21 cellular contexts compared by ENCODE assay signal in the genomic region with DNA sequence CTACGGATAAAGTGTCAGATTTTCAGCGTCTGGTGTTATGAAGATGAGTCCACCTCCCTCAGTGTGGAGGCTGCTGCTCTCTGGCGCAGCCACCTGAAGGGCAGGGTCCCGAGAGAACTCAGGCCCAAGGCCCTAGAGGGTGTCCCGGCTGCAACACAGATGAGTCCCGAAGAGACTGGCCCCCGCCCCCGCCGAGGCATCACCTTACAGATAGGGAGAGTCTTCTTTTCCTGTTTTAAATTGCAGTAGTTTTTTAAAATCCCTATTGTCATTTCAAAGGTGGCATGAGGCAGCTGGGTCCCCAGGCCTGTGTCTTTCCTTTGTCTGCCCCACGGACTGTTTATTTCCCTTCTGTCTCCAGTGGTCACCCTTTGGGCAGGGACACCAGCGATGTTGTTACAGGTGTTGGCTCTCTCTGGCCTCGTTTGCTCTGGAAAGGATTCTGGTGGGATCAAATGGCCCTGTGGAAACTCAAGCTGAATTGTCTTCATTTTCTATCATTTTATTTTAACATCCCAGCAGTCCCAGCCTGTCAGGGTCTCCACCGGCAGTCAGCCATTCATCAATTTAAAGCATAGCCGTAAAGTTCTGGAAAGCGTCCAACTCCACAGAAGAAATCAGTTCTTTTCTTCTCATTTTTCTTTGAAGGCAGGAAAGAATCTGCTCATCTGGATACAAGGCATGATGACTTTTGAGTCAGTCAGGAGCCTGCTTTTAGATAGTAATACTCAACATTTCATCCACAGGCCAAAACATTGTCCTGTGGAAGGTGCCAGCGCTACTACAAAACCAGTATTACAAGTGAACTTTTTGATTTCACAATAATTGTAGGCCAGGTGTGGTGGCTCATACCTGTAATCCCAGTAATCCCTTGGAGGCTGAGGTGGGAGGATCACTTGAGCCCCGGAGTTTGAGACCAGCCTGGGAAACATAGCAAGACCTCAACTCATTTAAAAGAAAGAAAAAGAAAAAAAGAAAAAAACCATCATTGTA.
DNase-seq lines count a peak whose midpoint lies in the region; ATAC-seq, FAIRE-seq and TF ChIP-seq lines count a peak whose summit lies in the region.
"Had no signal": no experiment of that assay in that cellular context is flagged by ENCODE, and none has a peak within 500 bp of the region (broad histone marks: within the 10 kb centered on the region; RNA-seq: fewer than 3 reads in every experiment).

No MANE protein-coding gene starts in this region.

- ATAC-seq in K562 (peak; percentile 61), HG03135 (IDR thresholded peaks at IDR 0.05; ENCODE audit: unreplicated experiment) (no peak)
- ATAC-seq: activated CD4-positive, alpha-beta T cell treated with anti-CD3 and anti-CD28 coated beads for 36 hours; sciatic nerve; stimulated activated memory B cell treated with anti-CD40 and anti-IgM and Interleukin-4, amounts not matched to agents 10 μg/mL and 1 μg/mL and 100 μg/mL, for 72 hours had no signal

- no peak overlapping the region for H3K4me2 ChIP-seq in K562 (ENCODE audit: insufficient read depth, low read length)

- H3K9me1 ChIP-seq in K562 (ENCODE audit: control insufficient read depth, insufficient read depth, low read length), result no peaks in the 10 kb centered on the region

- H3K4me1 ChIP-seq in K562 (replicated peaks in 1 of 2; ENCODE audit: control insufficient read depth in 2 of 2, insufficient read depth in 2 of 2, low read length in 2 of 2), result peaks cover 7 to 29% of the 10 kb centered on the region in 2 experiments
- H3K4me1 ChIP-seq: ascending aorta, testis had no signal

- peaks cover 2% of the 10 kb centered on the region for H3K9me3 Mint-ChIP-seq in progenitor cell of endocrine pancreas (ENCODE audit: low read depth)
- H3K9me3 Mint-ChIP-seq: activated naive CD4-positive, alpha-beta T cell treated with anti-CD3 and anti-CD28 coated beads, Interleukin-2, amount 50 U/mL, for 24 hours had no signal

- no peak overlapping the region for H3K4me3 Mint-ChIP-seq in progenitor cell of endocrine pancreas (ENCODE audit: low read depth)
- H3K4me3 Mint-ChIP-seq: activated CD4-positive, alpha-beta T cell treated with anti-CD3 and anti-CD28 coated beads for 36 hours; activated naive CD4-positive, alpha-beta T cell treated with anti-CD3 and anti-CD28 coated beads, Interleukin-2, amount 50 U/mL, for 24 hours; stimulated activated memory B cell treated with anti-CD40 and anti-IgM and Interleukin-4, amounts not matched to agents 10 μg/mL and 1 μg/mL and 100 μg/mL, for 72 hours had no signal

- no peaks in the 10 kb centered on the region for H3K36me3 ChIP-seq in K562 (ENCODE audit: control insufficient read depth, insufficient read depth, low read length)
- H3K36me3 ChIP-seq: ascending aorta, ovary had no signal

- FAIRE-seq in K562 (lab: Jason Lieb, UNC), result peak; percentile 32
- FAIRE-seq: D721Med had no signal

- H3K27me3 Mint-ChIP-seq in progenitor cell of endocrine pancreas, result no peaks in the 10 kb centered on the region

- no peaks in the 10 kb centered on the region for H3K79me2 ChIP-seq in K562 (ENCODE audit: control insufficient read depth, insufficient read depth, low read length)

- peaks cover 7% of the 10 kb centered on the region; the same call in 1 of the 2 replicates for H3K9me3 ChIP-seq in K562 (replicated peaks; ENCODE audit: control insufficient read depth, insufficient read depth, low read depth, low read length)
- H3K9me3 ChIP-seq: ascending aorta, ovary, testis had no signal

- peaks cover 2% of the 10 kb centered on the region for H3K36me3 Mint-ChIP-seq in progenitor cell of endocrine pancreas (ENCODE audit: insufficient read depth)

- BruUV-seq in K562 (replicated peaks; lab: Mats Ljungman, UMichigan), result no TSS peak

- no peak for TF ChIP-seq POLR2A in K562 (conservative IDR thresholded peaks at IDR 0.05)

- H4K20me1 ChIP-seq in K562 (replicated peaks; ENCODE audit: control insufficient read depth, insufficient read depth, low read length), result no peaks in the 10 kb centered on the region

- peak overlapping the region; percentile 78 for H3K27ac Mint-ChIP-seq in progenitor cell of endocrine pancreas
- H3K27ac Mint-ChIP-seq: activated CD4-positive, alpha-beta T cell treated with anti-CD3 and anti-CD28 coated beads for 36 hours; activated naive CD4-positive, alpha-beta T cell treated with anti-CD3 and anti-CD28 coated beads, Interleukin-2, amount 50 U/mL, for 24 hours; stimulated activated memory B cell treated with anti-CD40 and anti-IgM and Interleukin-4, amounts not matched to agents 10 μg/mL and 1 μg/mL and 100 μg/mL, for 72 hours had no signal

- POLR2A ChIA-PET in K562 (lab: Yijun Ruan, JAX), result interaction anchor here (0.6 to 0.7 kb wide), 2 partner anchors 9 to 93 kb away, joined by 3 to 4 read pairs; no protein-coding TSS in a partner anchor

- no peak for TF ChIP-seq CTCF in K562 (IDR thresholded peaks at IDR 0.05 in 2 of 3, conservative IDR thresholded peaks at IDR 0.05 in 1 of 3; ENCODE audit: insufficient read depth in 2 of 3, low read depth in 1 of 3, low read length in 3 of 3)
- TF ChIP-seq CTCF in progenitor cell of endocrine pancreas (IDR thresholded peaks at IDR 0.05; ENCODE audit: unreplicated experiment), result no peak

- intact Hi-C loops in K562 (cut with micrococcal nuclease), result no loop called here

- peak overlapping the region in 1 of 2 experiments; percentile 54; a peak in 1 of 4 replicates for H3K9ac ChIP-seq in K562 (ENCODE audit: insufficient read depth in 1 of 2, low read depth in 2 of 2, low read length in 2 of 2)

- peaks cover 6% of the 10 kb centered on the region for H3K4me1 Mint-ChIP-seq in progenitor cell of endocrine pancreas (ENCODE audit: low read depth)
- H3K4me1 Mint-ChIP-seq: activated CD4-positive, alpha-beta T cell treated with anti-CD3 and anti-CD28 coated beads for 36 hours; activated naive CD4-positive, alpha-beta T cell treated with anti-CD3 and anti-CD28 coated beads, Interleukin-2, amount 50 U/mL, for 24 hours; stimulated activated memory B cell treated with anti-CD40 and anti-IgM and Interleukin-4, amounts not matched to agents 10 μg/mL and 1 μg/mL and 100 μg/mL, for 72 hours had no signal

- in situ Hi-C loops in K562 (cut with MboI), result no loop called here

- no peak for TF ChIP-seq RAD21 in K562 (CRISPR knock-in tag; conservative IDR thresholded peaks at IDR 0.05 in 1 of 2, IDR thresholded peaks at IDR 0.05 in 1 of 2)

- H2AFZ ChIP-seq in K562 (ENCODE audit: low read depth, low read length), result peak overlapping the region; percentile 46; the same call in 1 of the 2 replicates

- no peak overlapping the region for H3K4me3 ChIP-seq in K562
- H3K4me3 ChIP-seq: ascending aorta, ovary, testis had no signal

- 41% methylated on average over 17 of the region's 17 CpGs for WGBS in K562 (ENCODE audit: insufficient coverage, low coverage, missing lambda C conversion rate)

- H3K27ac ChIP-seq in K562 (ENCODE audit: extremely low read depth, low read depth, low read length), result no peak overlapping the region
- H3K27ac ChIP-seq: ascending aorta, C4-2B, ovary, testis had no signal

- DNase-seq in activated CD8-positive, alpha-beta memory T cell treated with anti-CD3 and anti-CD28 coated beads for 24 hours, result peak; percentile 21
- no peak for DNase-seq in activated CD8-positive, alpha-beta memory T cell treated with anti-CD3 and anti-CD28 coated beads, Interleukin-2, amount 50 U/mL, for 4 hours
- DNase-seq in K562 (ENCODE audit: extremely low read depth in 1 of 4, low spot score in 3 of 4), result no peak
- DNase-seq in iPS-NIHi11 (ENCODE audit: low spot score), result peak; percentile 58
- DNase-seq in progenitor cell of endocrine pancreas (ENCODE audit: low spot score, unreplicated experiment), result no peak
- DNase-seq in stimulated activated CD4-positive, alpha-beta T cell treated with anti-CD3 and anti-CD28 coated beads, Interleukin-12 subunit alpha, Interleukin-12 subunit beta, amount 100 ng/mL, for 4 hours, result no peak
- DNase-seq in occipital lobe (lab: John Stamatoyannopoulos, UW), result no peak
- DNase-seq: activated CD4-positive, alpha-beta T cell treated with anti-CD3 and anti-CD28 coated beads for 36 hours; effector CD4-positive, alpha-beta T cell; EL; glutamatergic neuron; NCI-H1694; ovary; testis had no signal

- CTCF ChIA-PET in K562 (lab: Yijun Ruan, JAX; ENCODE audit: low intra/inter-chr PET ratio), result no interaction called here

- H3K27me3 ChIP-seq in K562 (ENCODE audit: control insufficient read depth in 2 of 2, insufficient read depth in 2 of 2, low read length in 2 of 2), result no peaks in the 10 kb centered on the region
- H3K27me3 ChIP-seq: ascending aorta, ovary, testis had no signal

- TF ChIP-seq EP300 in K562 (IDR thresholded peaks at IDR 0.05; ENCODE audit: low read length), result no peak

TF ChIP-seq in K562, 482 proteins besides CTCF, POLR2A, EP300 and RAD21 (continues in another document):
- TF ChIP-seq CEBPB (tag; IDR thresholded peaks at IDR 0.05) (peak; percentile 56), TARDBP (IDR thresholded peaks at IDR 0.05) (no peak), FOXP1 (CRISPR knock-in tag; IDR thresholded peaks at IDR 0.05) (no peak), CEBPG (CRISPR knock-in tag; IDR thresholded peaks at IDR 0.05) (no peak), CEBPG (tag; conservative IDR thresholded peaks at IDR 0.05 in 1 of 2, IDR thresholded peaks at IDR 0.05 in 1 of 2) (peak in 1 of 2 experiments; percentile 16; a peak in 1 of 4 replicates), NFIC (IDR thresholded peaks at IDR 0.05) (peak; percentile 60), SP2 (IDR thresholded peaks at IDR 0.05; ENCODE audit: extremely low read depth, low read depth, low read length, poor library complexity, severe bottlenecking) (no peak), NFYB (IDR thresholded peaks at IDR 0.05; ENCODE audit: extremely low read depth, insufficient read length) (no peak), EGR1 (conservative IDR thresholded peaks at IDR 0.05) (peak; percentile 46)
- TF ChIP-seq, protein P1, sequence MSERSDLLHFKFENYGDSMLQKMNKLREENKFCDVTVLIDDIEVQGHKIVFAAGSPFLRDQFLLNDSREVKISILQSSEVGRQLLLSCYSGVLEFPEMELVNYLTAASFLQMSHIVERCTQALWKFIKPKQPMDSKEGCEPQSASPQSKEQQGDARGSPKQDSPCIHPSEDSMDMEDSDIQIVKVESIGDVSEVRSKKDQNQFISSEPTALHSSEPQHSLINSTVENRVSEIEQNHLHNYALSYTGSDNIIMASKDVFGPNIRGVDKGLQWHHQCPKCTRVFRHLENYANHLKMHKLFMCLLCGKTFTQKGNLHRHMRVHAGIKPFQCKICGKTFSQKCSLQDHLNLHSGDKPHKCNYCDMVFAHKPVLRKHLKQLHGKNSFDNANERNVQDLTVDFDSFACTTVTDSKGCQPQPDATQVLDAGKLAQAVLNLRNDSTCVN (CRISPR knock-in tag; IDR thresholded peaks at IDR 0.05), result no peak
- TF ChIP-seq, protein P2, sequence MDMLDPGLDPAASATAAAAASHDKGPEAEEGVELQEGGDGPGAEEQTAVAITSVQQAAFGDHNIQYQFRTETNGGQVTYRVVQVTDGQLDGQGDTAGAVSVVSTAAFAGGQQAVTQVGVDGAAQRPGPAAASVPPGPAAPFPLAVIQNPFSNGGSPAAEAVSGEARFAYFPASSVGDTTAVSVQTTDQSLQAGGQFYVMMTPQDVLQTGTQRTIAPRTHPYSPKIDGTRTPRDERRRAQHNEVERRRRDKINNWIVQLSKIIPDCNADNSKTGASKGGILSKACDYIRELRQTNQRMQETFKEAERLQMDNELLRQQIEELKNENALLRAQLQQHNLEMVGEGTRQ (CRISPR knock-in tag; IDR thresholded peaks at IDR 0.05), result no peak

Comparison
In these comparisons a context has a peak if more than half of its experiments do, and no peak if none do; other contexts are left out.
1. DNase-seq: peak in activated CD8-positive, alpha-beta memory T cell treated with anti-CD3 and anti-CD28 coated beads for 24 hours (single experiment) and iPS-NIHi11 (single experiment); none in activated CD8-positive, alpha-beta memory T cell treated with anti-CD3 and anti-CD28 coated beads, Interleukin-2, amount 50 U/mL, for 4 hours (single experiment), K562 (0 of 4), progenitor cell of endocrine pancreas (single experiment), stimulated activated CD4-positive, alpha-beta T cell treated with anti-CD3 and anti-CD28 coated beads, Interleukin-12 subunit alpha, Interleukin-12 subunit beta, amount 100 ng/mL, for 4 hours (single experiment) and occipital lobe (single experiment).